Comparison of ENCODE assay signal across 26 cellular contexts in the genomic region with DNA sequence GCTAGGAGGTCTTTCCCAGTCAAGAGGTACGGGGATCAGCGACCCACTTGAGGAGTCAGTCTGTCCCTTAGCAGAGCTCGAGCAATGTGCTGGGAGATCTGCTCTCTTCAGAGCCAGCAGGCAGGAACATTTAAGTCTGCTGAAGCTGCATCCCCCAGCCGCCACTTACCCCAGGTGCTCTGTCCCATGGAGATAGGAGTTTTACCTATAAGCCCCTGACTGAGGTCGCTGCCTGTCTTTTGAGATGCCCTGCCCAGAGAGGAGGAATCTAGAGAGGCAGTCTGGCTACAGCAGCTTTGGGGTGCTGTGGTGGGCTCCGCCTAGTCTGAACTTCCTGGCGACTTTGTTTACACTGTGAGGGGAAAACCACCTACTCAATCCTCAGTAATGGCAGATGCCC.
"Had no signal": no experiment of that assay in that cellular context is flagged by ENCODE, and none has a peak within 500 bp of the region (broad histone marks: within the 10 kb centered on the region; RNA-seq: fewer than 3 reads in every experiment).

No MANE protein-coding gene starts in this region.

- H3K27ac ChIP-seq: neutrophil, pancreas, psoas muscle, right lobe of liver, sigmoid colon, suprapubic skin, testis, tibial artery, transverse colon, upper lobe of right lung, uterus had no signal

- H3K36me3 ChIP-seq: neutrophil, pancreas, right lobe of liver, sigmoid colon, suprapubic skin, tibial artery, transverse colon, upper lobe of right lung, uterus had no signal

- DNase-seq: nephron progenitor cell; nucleus accumbens; psoas muscle; right lobe of liver; sigmoid colon; small intestine; stimulated activated CD4-positive, alpha-beta T cell treated with anti-CD3 and anti-CD28 coated beads, Interleukin-15, amount 100 ng/mL, for 24 hours; stimulated activated CD4-positive, alpha-beta T cell treated with anti-CD3 and anti-CD28 coated beads, Interleukin-2, amount 100 ng/mL, for 24 hours; stimulated activated CD4-positive, alpha-beta T cell treated with anti-CD3 and anti-CD28 coated beads, Interleukin-2, amount 100 ng/mL, for 48 hours; stimulated activated CD4-positive, alpha-beta T cell treated with anti-CD3 and anti-CD28 coated beads, Interleukin-4, amount 100 ng/mL, for 24 hours; stimulated activated naive B cell treated with anti-CD40 and anti-IgM and Interleukin-4, amounts not matched to agents 10 μg/mL and 1 μg/mL and 100 μg/mL, for 72 hours; stimulated activated naive CD8-positive, alpha-beta T cell treated with anti-CD3 and anti-CD28 coated beads, Interleukin-15, amount 100 ng/mL, for 72 hours; stimulated activated naive CD8-positive, alpha-beta T cell treated with anti-CD3 and anti-CD28 coated beads, Interleukin-15, Interleukin-2, amounts not matched to agents 100 U/mL and 50 U/mL, for 24 hours; substantia nigra; tibial artery; transverse colon; upper lobe of right lung; uterus had no signal

- H3K27me3 ChIP-seq: neutrophil, pancreas, right lobe of liver, sigmoid colon, suprapubic skin, testis, tibial artery, transverse colon, upper lobe of right lung, uterus had no signal

- H3K4me1 ChIP-seq: pancreas, psoas muscle, right lobe of liver, suprapubic skin, testis, tibial artery, transverse colon, upper lobe of right lung, uterus had no signal

- H3K4me3 ChIP-seq: pancreas, psoas muscle, right lobe of liver, sigmoid colon, suprapubic skin, testis, tibial artery, transverse colon, upper lobe of right lung, uterus had no signal

- H3K9me3 ChIP-seq: neutrophil, pancreas, psoas muscle, right lobe of liver, sigmoid colon, suprapubic skin, testis, transverse colon, upper lobe of right lung, uterus had no signal

- ATAC-seq: naive thymus-derived CD8-positive, alpha-beta T cell; natural killer cell treated with Interleukin-12 subunit alpha and Interleukin-12 subunit beta and Interleukin-15 and Interleukin-18, amount 100 ng/mL, for 72 hours; pancreas; psoas muscle; right cardiac atrium; right lobe of liver; stimulated activated effector memory CD8-positive, alpha-beta T cell treated with anti-CD3 and anti-CD28 coated beads, Interleukin-12 subunit alpha, Interleukin-12 subunit beta, amount 100 ng/mL, for 72 hours; stimulated activated naive B cell treated with anti-CD40 and anti-IgM and Interleukin-4, amounts not matched to agents 10 μg/mL and 1 μg/mL and 100 μg/mL, for 72 hours; stimulated activated naive CD8-positive, alpha-beta T cell treated with anti-CD3 and anti-CD28 coated beads, Interleukin-15, amount 100 ng/mL, for 72 hours; stimulated activated naive CD8-positive, alpha-beta T cell treated with anti-CD3 and anti-CD28 coated beads, Interleukin-15, Interleukin-2, amounts not matched to agents 100 U/mL and 50 U/mL, for 24 hours; upper lobe of right lung had no signal
